ENCODE assay signal across 9 cellular contexts in the genomic region with DNA sequence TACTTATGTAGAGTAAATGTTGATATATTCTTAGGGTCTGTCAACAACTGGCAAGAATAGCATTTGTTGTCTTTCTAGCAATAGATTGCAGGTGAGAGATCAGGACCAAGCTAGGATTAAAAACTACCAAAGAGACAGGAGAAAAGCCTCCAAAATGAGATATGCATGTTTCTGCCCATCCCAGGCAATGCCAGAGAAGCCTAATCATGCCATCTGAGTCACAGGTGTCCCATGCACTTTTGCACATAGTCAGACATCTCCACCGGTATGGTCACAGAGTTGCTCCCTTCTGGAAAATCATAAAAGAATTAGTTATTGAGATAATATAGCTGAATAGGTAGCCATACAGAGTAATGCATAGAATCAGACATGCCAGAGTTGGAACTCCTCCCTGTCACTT. TPM values are rescaled to one million over a fixed set of nuclear protein-coding genes. Genes with fewer than 3 reads are reported as not detected.
A peak's percentile ranks its signal among the peaks of the same experiment; 100 is the strongest.
DNase-seq lines count a peak whose midpoint lies in the region; ATAC-seq, FAIRE-seq and TF ChIP-seq lines count a peak whose summit lies in the region.
"Had no signal": no experiment of that assay in that cellular context is flagged by ENCODE, and none has a peak within 500 bp of the region (broad histone marks: within the 10 kb centered on the region; RNA-seq: fewer than 3 reads in every experiment).

No MANE protein-coding gene starts in this region.

- H2AK5ac ChIP-seq in mesendoderm (ENCODE audit: low read length) = no peak overlapping the region

- H2BK15ac ChIP-seq in mesendoderm (replicated peaks; ENCODE audit: low read depth) = no peak overlapping the region

- TF ChIP-seq EP300 in transverse colon (IDR thresholded peaks at IDR 0.05; ENCODE audit: low read depth) = no peak

- no peak overlapping the region for H2BK120ac ChIP-seq in mesendoderm (ENCODE audit: low read depth, low read length)

- POLR2A ChIA-PET in endothelial cell of umbilical vein (lab: Charles Lee) = no interaction called here

- H3K79me1 ChIP-seq in mesendoderm (ENCODE audit: low read length) = no peaks in the 10 kb centered on the region

- H3K27me3 Mint-ChIP-seq in activated T-helper 2 cell treated with anti-CD3 and anti-CD28 coated beads, Interferon-gamma antibody, Interleukin-2, Interleukin-4, amounts not matched to agents 10 μg/mL and 5 μg/mL and 100 μg/mL, durations not matched to agents 14 hours and 24 hours and 36 hours (ENCODE audit: low read depth) = peaks cover 11% of the 10 kb centered on the region

- no peak overlapping the region for H3K27ac Mint-ChIP-seq in activated T-helper 2 cell treated with anti-CD3 and anti-CD28 coated beads, Interferon-gamma antibody, Interleukin-2, Interleukin-4, amounts not matched to agents 10 μg/mL and 5 μg/mL and 100 μg/mL, durations not matched to agents 14 hours and 24 hours and 36 hours

- DNase-seq in SJCRH30 (no peak), endothelial cell of umbilical vein (ENCODE audit: low read depth, low spot score) (peak; percentile 17), transverse colon (no peak), mesendoderm (no peak)
- no peak for DNase-seq in activated T-helper 2 cell treated with anti-CD3 and anti-CD28 coated beads, Interferon-gamma antibody, Interleukin-2, Interleukin-4, amounts not matched to agents 10 μg/mL and 5 μg/mL and 100 μg/mL, durations not matched to agents 14 hours and 24 hours and 36 hours (ENCODE audit: low spot score)
- DNase-seq: NCI-H2029 treated with DMSO at 0.1 percent for 48 hours had no signal

- H3K4me3 ChIP-seq in SJCRH30 (peak overlapping the region; percentile 43; the same call in 1 of the 2 replicates), endothelial cell of umbilical vein (replicated peaks in 1 of 3; ENCODE audit: insufficient read depth in 1 of 3, low read depth in 1 of 3, low read length in 3 of 3) (no peak overlapping the region), neuron (ENCODE audit: low read length) (no peak overlapping the region), transverse colon (peak overlapping the region in 1 of 4 donors; percentile 44), mesendoderm (ENCODE audit: low read length) (no peak overlapping the region)

- H3K36me3 Mint-ChIP-seq in activated T-helper 2 cell treated with anti-CD3 and anti-CD28 coated beads, Interferon-gamma antibody, Interleukin-2, Interleukin-4, amounts not matched to agents 10 μg/mL and 5 μg/mL and 100 μg/mL, durations not matched to agents 14 hours and 24 hours and 36 hours (ENCODE audit: low read depth) = no peaks in the 10 kb centered on the region

- ATAC-seq in GM18861 (IDR thresholded peaks at IDR 0.05; ENCODE audit: unreplicated experiment) = no peak

- no TSS peak for BruUV-seq in endothelial cell of umbilical vein (replicated peaks; lab: Mats Ljungman, UMichigan)

- no peaks in the 10 kb centered on the region for H3K4me1 Mint-ChIP-seq in activated T-helper 2 cell treated with anti-CD3 and anti-CD28 coated beads, Interferon-gamma antibody, Interleukin-2, Interleukin-4, amounts not matched to agents 10 μg/mL and 5 μg/mL and 100 μg/mL, durations not matched to agents 14 hours and 24 hours and 36 hours (ENCODE audit: low read depth)

- 96% methylated on average over 1 of the region's 1 CpG; no CpG with 5 or more reads in 1 of the 2 donors for WGBS in transverse colon (ENCODE audit: low coverage in 1 of 2), 2 donors
- WGBS in mesendoderm (ENCODE audit: extremely low coverage, insufficient coverage, low lambda C conversion rate) = no CpG with 5 or more reads among the region's 1 CpG

- no peak for TF ChIP-seq POLR2A in endothelial cell of umbilical vein (IDR thresholded peaks at IDR 0.05; ENCODE audit: low read depth, low read length)
- TF ChIP-seq POLR2A in transverse colon (IDR thresholded peaks at IDR 0.05) = no peak

- H3K27ac ChIP-seq in SJCRH30 (no peak overlapping the region), endothelial cell of umbilical vein (ENCODE audit: insufficient read depth, low read depth, low read length) (no peak overlapping the region), transverse colon (peak overlapping the region; percentile 85 to 94 (median 90)), mesendoderm (ENCODE audit: low read depth, low read length) (no peak overlapping the region)

- H4K20me1 ChIP-seq in endothelial cell of umbilical vein (replicated peaks; ENCODE audit: control insufficient read depth, extremely low read depth, insufficient read depth, low read length) = no peaks in the 10 kb centered on the region

- H4K5ac ChIP-seq in mesendoderm (ENCODE audit: low read length) = no peak overlapping the region

- H3K56ac ChIP-seq in mesendoderm (ENCODE audit: low read length) = no peak overlapping the region

- H3K9ac ChIP-seq in endothelial cell of umbilical vein (replicated peaks; ENCODE audit: extremely low read depth, insufficient read depth, low read length) (no peak overlapping the region), mesendoderm (ENCODE audit: low read length) (no peak overlapping the region)

- no peaks in the 10 kb centered on the region for H3K79me2 ChIP-seq in endothelial cell of umbilical vein (ENCODE audit: control insufficient read depth, insufficient read depth, low read length)
- H3K79me2 ChIP-seq in mesendoderm (ENCODE audit: control insufficient read depth, insufficient read depth, low read length) = no peaks in the 10 kb centered on the region

- intact Hi-C loops in endothelial cell of umbilical vein (cut with micrococcal nuclease) = loop anchor here (1.0 to 2.0 kb wide), 3 partner anchors 43 to 139 kb away; no protein-coding TSS in a partner anchor
- intact Hi-C loops in transverse colon (cut with DNase I; ENCODE audit: low total_unique reads) = loop anchor here (2.0 to 5.0 kb wide), 2 partner anchors 52 to 139 kb away; partner anchors contain the start of gene PDK4
- intact Hi-C loops in activated T-helper 2 cell treated with anti-CD3 and anti-CD28 coated beads, Interferon-gamma antibody, Interleukin-2, Interleukin-4, amounts not matched to agents 10 μg/mL and 5 μg/mL and 100 μg/mL, durations not matched to agents 14 hours and 24 hours and 36 hours (cut with micrococcal nuclease) = no loop called here

- H3K27me3 ChIP-seq in SJCRH30 (no peaks in the 10 kb centered on the region), endothelial cell of umbilical vein (ENCODE audit: control insufficient read depth in 2 of 2, insufficient read depth in 2 of 2, low read length in 2 of 2) (peaks cover 0 to 3% of the 10 kb centered on the region in 2 experiments), neuron (ENCODE audit: insufficient read depth, low read length) (no peaks in the 10 kb centered on the region), transverse colon (no peaks in the 10 kb centered on the region), mesendoderm (ENCODE audit: insufficient read depth, low read length, poor library complexity) (no peaks in the 10 kb centered on the region)

- no peaks in the 10 kb centered on the region for H3K9me3 Mint-ChIP-seq in activated T-helper 2 cell treated with anti-CD3 and anti-CD28 coated beads, Interferon-gamma antibody, Interleukin-2, Interleukin-4, amounts not matched to agents 10 μg/mL and 5 μg/mL and 100 μg/mL, durations not matched to agents 14 hours and 24 hours and 36 hours

- H3K9me1 ChIP-seq in endothelial cell of umbilical vein (replicated peaks; ENCODE audit: control insufficient read depth, extremely low read depth, insufficient read depth, low read length) = no peaks in the 10 kb centered on the region

- H3K4ac ChIP-seq in mesendoderm (ENCODE audit: low read depth, low read length) = no peak overlapping the region

- in situ Hi-C loops in transverse colon (cut with MboI; ENCODE audit: low pct_ligation_motif_present in 1 of 4, low pct_unique_long_range_greater_than_20kb in 1 of 4, low sequenced_read_pairs in 3 of 4) = loop anchor here in 2 of 4 donors (10.0 kb wide), 1 partner anchor 139 kb away; no protein-coding TSS in a partner anchor

- H4K8ac ChIP-seq in mesendoderm (ENCODE audit: low read depth, low read length) = no peak overlapping the region

- H3K36me3 ChIP-seq in SJCRH30 (no peaks in the 10 kb centered on the region), endothelial cell of umbilical vein (ENCODE audit: control insufficient read depth in 2 of 2, extremely low read depth in 1 of 2, insufficient read depth in 2 of 2, low read length in 2 of 2) (no peaks in the 10 kb centered on the region), neuron (ENCODE audit: insufficient read depth, low read length) (no peaks in the 10 kb centered on the region), transverse colon (no peaks in the 10 kb centered on the region), mesendoderm (ENCODE audit: control insufficient read depth, insufficient read depth, low read length) (no peaks in the 10 kb centered on the region)

- H3K4me2 ChIP-seq in endothelial cell of umbilical vein (ENCODE audit: insufficient read depth, low read length) (peak overlapping the region; percentile 91), mesendoderm (ENCODE audit: low read length) (no peak overlapping the region)

- H3K4me1 ChIP-seq in SJCRH30 (peaks cover 13% of the 10 kb centered on the region), endothelial cell of umbilical vein (ENCODE audit: control insufficient read depth, extremely low read depth, insufficient read depth, low read length) (peaks cover 14% of the 10 kb centered on the region), neuron (ENCODE audit: insufficient read depth, low read length) (no peaks in the 10 kb centered on the region), transverse colon (peaks cover 24 to 64% (median 37%) of the 10 kb centered on the region in 4 donors), mesendoderm (ENCODE audit: control insufficient read depth, low read depth, low read length) (no peaks in the 10 kb centered on the region)

- dilution Hi-C loops in endothelial cell of umbilical vein (cut with MboI; ENCODE audit: extremely low pct_ligation_motif_present, low sequenced_read_pairs) = no loop called here

- H3K9me3 ChIP-seq in SJCRH30 (replicated peaks) (no peaks in the 10 kb centered on the region), endothelial cell of umbilical vein (replicated peaks; ENCODE audit: control insufficient read depth, insufficient read depth, low read length) (no peaks in the 10 kb centered on the region), neuron (ENCODE audit: low read length) (no peaks in the 10 kb centered on the region), transverse colon (no peaks in the 10 kb centered on the region)

- FAIRE-seq in endothelial cell of umbilical vein (lab: Jason Lieb, UNC) = no peak

- no peak overlapping the region for H3K4me3 Mint-ChIP-seq in activated T-helper 2 cell treated with anti-CD3 and anti-CD28 coated beads, Interferon-gamma antibody, Interleukin-2, Interleukin-4, amounts not matched to agents 10 μg/mL and 5 μg/mL and 100 μg/mL, durations not matched to agents 14 hours and 24 hours and 36 hours (ENCODE audit: low read depth)

- CTCF ChIA-PET in endothelial cell of umbilical vein (lab: Charles Lee) = interaction anchor here (0.8 to 27.9 kb wide), 29 partner anchors 10 to 226 kb away, joined by 3 to 917 read pairs (median 4); partner anchors contain the start of gene DYNC1I1

- peak overlapping the region; percentile 92 for H2AFZ ChIP-seq in endothelial cell of umbilical vein (ENCODE audit: low read depth, low read length)
- H2AFZ ChIP-seq in neuron (ENCODE audit: low read depth, low read length) = peak overlapping the region; percentile 93

- no peak overlapping the region for H2BK5ac ChIP-seq in mesendoderm (ENCODE audit: low read length)

- no peak overlapping the region for H3K18ac ChIP-seq in mesendoderm (ENCODE audit: low read length)

- TF ChIP-seq CTCF in endothelial cell of umbilical vein (IDR thresholded peaks at IDR 0.05; ENCODE audit: extremely low read depth in 1 of 2, insufficient read depth in 1 of 2, low read depth in 1 of 2, low read length in 2 of 2) = no peak
- no peak for TF ChIP-seq CTCF in transverse colon (IDR thresholded peaks at IDR 0.05)

- H3K23ac ChIP-seq in mesendoderm (ENCODE audit: low read length) = no peak overlapping the region

RNA-seq across cellular contexts. Expression of gene PDK4, which starts 50.6 kb away (rescaled TPM):
- 1.4 and 1.5 TPM in 2 replicates for total RNA-seq in SJCRH30 (2014; rRNA removed; shearing (Covaris generic))
- total RNA-seq in endothelial cell of umbilical vein (1.2 and 2.5 TPM in 2 replicates), transverse colon (100 to 1,000 TPM; 134 to 510 (median 273) TPM)
- polyA plus RNA-seq in endothelial cell of umbilical vein = 0.51 and 0.75 TPM in 2 replicates
- 0.59 and 0.83 TPM in 2 replicates for polyA plus RNA-seq in endothelial cell of umbilical vein (2011; cell fraction: cytosol; rRNA removed)
- polyA plus RNA-seq in endothelial cell of umbilical vein (2011; cell fraction: nucleus; rRNA removed) = 1.6 and 2.4 TPM in 2 replicates
- 0.71 and 1.7 TPM in 2 replicates for polyA plus RNA-seq in endothelial cell of umbilical vein (2012)
- 1.2 and 1.4 TPM in 2 replicates for polyA minus RNA-seq in endothelial cell of umbilical vein
- 85.2 TPM for polyA minus RNA-seq in endothelial cell of umbilical vein (2011; cell fraction: cytosol; rRNA and poly(A)+ RNA removed)
- 3.9 and 5.0 TPM in 2 replicates for polyA minus RNA-seq in endothelial cell of umbilical vein (2011; cell fraction: nucleus; rRNA and poly(A)+ RNA removed)
- polyA plus RNA-seq in mesendoderm (2013, experiment 1 of 2) = 0.06 TPM
- polyA plus RNA-seq in mesendoderm (2013, experiment 2 of 2) = 0.07 TPM
- not detected in 2 replicates for total RNA-seq in activated T-helper 2 cell treated with anti-CD3 and anti-CD28 coated beads, Interferon-gamma antibody, Interleukin-2, Interleukin-4, amounts not matched to agents 10 μg/mL and 5 μg/mL and 100 μg/mL, durations not matched to agents 14 hours and 24 hours and 36 hours

RNA-seq across cellular contexts. Expression of gene ASB4, which starts 59.9 kb away (rescaled TPM):
- total RNA-seq in SJCRH30 (2014; rRNA removed; shearing (Covaris generic)) = 0.08 and 0.15 TPM in 2 replicates
- total RNA-seq in endothelial cell of umbilical vein (not detected in 2 replicates), transverse colon (not detected)
- polyA plus RNA-seq in endothelial cell of umbilical vein = not detected in 2 replicates
- not detected in 2 replicates for polyA plus RNA-seq in endothelial cell of umbilical vein (2011; cell fraction: cytosol; rRNA removed)
- polyA plus RNA-seq in endothelial cell of umbilical vein (2011; cell fraction: nucleus; rRNA removed) = not detected in 2 replicates
- polyA plus RNA-seq in endothelial cell of umbilical vein (2012) = not detected in 2 replicates
- not detected in 2 replicates for polyA minus RNA-seq in endothelial cell of umbilical vein
- not detected for polyA minus RNA-seq in endothelial cell of umbilical vein (2011; cell fraction: cytosol; rRNA and poly(A)+ RNA removed)
- not detected in 2 replicates for polyA minus RNA-seq in endothelial cell of umbilical vein (2011; cell fraction: nucleus; rRNA and poly(A)+ RNA removed)
- polyA plus RNA-seq in mesendoderm (2013, experiment 1 of 2) = not detected
- polyA plus RNA-seq in mesendoderm (2013, experiment 2 of 2) = not detected
- not detected in 2 replicates for total RNA-seq in activated T-helper 2 cell treated with anti-CD3 and anti-CD28 coated beads, Interferon-gamma antibody, Interleukin-2, Interleukin-4, amounts not matched to agents 10 μg/mL and 5 μg/mL and 100 μg/mL, durations not matched to agents 14 hours and 24 hours and 36 hours
- total RNA-seq: kidney epithelial cell had no signal

Comparison
In these comparisons a context has a peak if more than half of its experiments do, and no peak if none do; other contexts are left out.
1. H3K27ac ChIP-seq: peak in transverse colon (4 of 4); none in SJCRH30 (single experiment), endothelial cell of umbilical vein (single experiment) and mesendoderm (single experiment).
2. RNA of gene PDK4, which starts 50.6 kb away (total RNA-seq): 134 to 510 TPM in transverse colon; 1.2 to 2.5 TPM in endothelial cell of umbilical vein, 1.4 to 1.5 TPM in SJCRH30 and not detected in activated T-helper 2 cell treated with anti-CD3 and anti-CD28 coated beads, Interferon-gamma antibody, Interleukin-2, Interleukin-4, amounts not matched to agents 10 μg/mL and 5 μg/mL and 100 μg/mL, durations not matched to agents 14 hours and 24 hours and 36 hours; every median in the first group is over 10 times any median in the second.